ENCODE assay signal across 9 cellular contexts in the genomic region with DNA sequence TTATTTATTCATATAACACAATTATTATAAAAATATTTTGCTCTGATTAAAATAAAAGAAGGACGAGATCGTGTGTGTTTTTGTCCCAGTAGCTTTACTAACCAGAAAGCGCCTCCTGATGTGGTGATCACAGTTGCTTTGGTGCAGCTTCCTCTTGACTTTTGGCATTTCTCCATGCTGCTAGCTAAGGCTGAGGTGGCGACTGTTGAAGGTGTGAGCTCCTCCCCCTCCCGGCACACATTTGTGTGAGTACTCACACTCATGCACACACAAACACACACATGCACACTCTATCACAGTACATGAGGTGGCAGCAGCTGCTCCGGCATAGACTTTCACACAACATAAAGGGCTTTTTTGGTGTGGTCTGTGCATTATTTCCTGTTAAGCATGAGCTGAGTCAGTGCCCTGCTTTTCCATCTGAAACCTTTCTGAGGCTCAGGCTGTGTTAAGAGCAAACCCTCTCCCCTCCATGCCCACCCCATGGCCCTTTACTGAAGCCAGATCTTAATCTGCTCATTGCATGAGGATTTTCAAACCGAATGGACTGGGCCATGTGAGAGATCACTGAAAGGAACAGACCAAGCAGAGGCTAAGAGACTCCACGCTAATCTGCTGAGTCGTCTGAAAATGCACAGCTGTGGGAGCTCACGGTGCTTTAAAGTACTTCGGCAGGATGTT. TPM values are rescaled to one million over a fixed set of nuclear protein-coding genes. Genes with fewer than 3 reads are reported as not detected.
DNase-seq lines count a peak whose midpoint lies in the region; ATAC-seq and TF ChIP-seq lines count a peak whose summit lies in the region.
"Not testable (repeated sequence)": the region's sequence is repeated elsewhere in the genome, so short reads cannot be mapped to it uniquely, and the experiment has no call there.
"Had no signal": no experiment of that assay in that cellular context is flagged by ENCODE, and none has a peak within 500 bp of the region (broad histone marks: within the 10 kb centered on the region; RNA-seq: fewer than 3 reads in every experiment).

No MANE protein-coding gene starts in this region.

- H3K36me3 ChIP-seq in psoas muscle (ENCODE audit: insufficient read depth in 1 of 2, low read depth in 1 of 2); upper lobe of right lung: not testable (repeated sequence)

- 21 to 32% (median 22%) methylated on average over 7 to 11 of the region's 11 CpGs for WGBS in psoas muscle, 3 donors

- intact Hi-C loops in psoas muscle (cut with DNase I); upper lobe of right lung (cut with DNase I): not testable (repeated sequence)

- not testable (repeated sequence) for H3K27ac Mint-ChIP-seq in HFFc6
- peak overlapping the region; percentile 79 for H3K27ac Mint-ChIP-seq in activated T-cell treated with anti-CD3 and anti-CD28 coated beads, Interleukin-2, amount 50 U/mL, for 24 hours
- peak overlapping the region; percentile 61 for H3K27ac Mint-ChIP-seq in endothelial cell (ENCODE audit: unreplicated experiment)

- TF ChIP-seq CTCF in HFFc6 (IDR thresholded peaks at IDR 0.05); endothelial cell (IDR thresholded peaks at IDR 0.05; ENCODE audit: unreplicated experiment); psoas muscle (IDR thresholded peaks at IDR 0.05); upper lobe of right lung (IDR thresholded peaks at IDR 0.05): not testable (repeated sequence)

- ATAC-seq in GM18907 (IDR thresholded peaks at IDR 0.05; ENCODE audit: unreplicated experiment): peak; percentile 87
- peak; percentile 71 for ATAC-seq in HG03439 (IDR thresholded peaks at IDR 0.05; ENCODE audit: unreplicated experiment)
- peak in 3 of 4 donors; percentile 28 to 51 (median 37) for ATAC-seq in psoas muscle
- peak; percentile 86 for ATAC-seq in upper lobe of right lung

- not testable (repeated sequence) for H3K27ac ChIP-seq in psoas muscle, upper lobe of right lung

- not testable (repeated sequence) for H3K4me3 ChIP-seq in psoas muscle, upper lobe of right lung

- peak overlapping the region; percentile 41; the same call in 1 of the 2 replicates for H3K4me3 Mint-ChIP-seq in HFFc6
- H3K4me3 Mint-ChIP-seq in activated T-cell treated with anti-CD3 and anti-CD28 coated beads, Interleukin-2, amount 50 U/mL, for 24 hours: peak overlapping the region; percentile 55
- H3K4me3 Mint-ChIP-seq in endothelial cell (ENCODE audit: unreplicated experiment): not testable (repeated sequence)

- not testable (repeated sequence) for H3K36me3 Mint-ChIP-seq in HFFc6 (ENCODE audit: low read depth); activated T-cell treated with anti-CD3 and anti-CD28 coated beads, Interleukin-2, amount 50 U/mL, for 24 hours (ENCODE audit: low read depth); endothelial cell (ENCODE audit: low read depth, unreplicated experiment)

- H3K27me3 Mint-ChIP-seq in HFFc6 (ENCODE audit: insufficient read depth); activated T-cell treated with anti-CD3 and anti-CD28 coated beads, Interleukin-2, amount 50 U/mL, for 24 hours; endothelial cell (ENCODE audit: unreplicated experiment): not testable (repeated sequence)

- not testable (repeated sequence) for H3K9me3 ChIP-seq in psoas muscle, upper lobe of right lung

- H3K9me3 Mint-ChIP-seq in HFFc6; activated T-cell treated with anti-CD3 and anti-CD28 coated beads, Interleukin-2, amount 50 U/mL, for 24 hours; endothelial cell (ENCODE audit: unreplicated experiment): not testable (repeated sequence)

- H3K4me1 ChIP-seq in psoas muscle, upper lobe of right lung: not testable (repeated sequence)

- DNase-seq in HFFc6; endothelial cell (ENCODE audit: low spot score); upper lobe of right lung: not testable (repeated sequence)
- peak in 4 of 5 donors; percentile 33 to 66 (median 40) for DNase-seq in T-helper 1 cell
- DNase-seq in activated T-cell treated with anti-CD3 and anti-CD28 coated beads, Interleukin-2, amount 50 U/mL, for 24 hours: peak; percentile 64
- peak in 1 of 2 donors; percentile 39 for DNase-seq in psoas muscle

- H3K4me1 Mint-ChIP-seq in HFFc6 (ENCODE audit: low read depth); endothelial cell (ENCODE audit: unreplicated experiment): not testable (repeated sequence)
- H3K4me1 Mint-ChIP-seq in activated T-cell treated with anti-CD3 and anti-CD28 coated beads, Interleukin-2, amount 50 U/mL, for 24 hours (ENCODE audit: low read depth): peaks cover 12% of the 10 kb centered on the region

- H3K27me3 ChIP-seq in psoas muscle (ENCODE audit: insufficient read depth in 3 of 3, low read length in 2 of 3); upper lobe of right lung: not testable (repeated sequence)

RNA-seq across cellular contexts. Expression of gene FOXD4L1, which starts 53.3 kb away (rescaled TPM):
- under 1 TPM in 2 of 6 experiments, not detected in 4; 0.07 to 0.19 TPM for total RNA-seq in HFFc6 (2021; fragmentation: NEBNext Ultra II Directional; extraction: Animal tissue kit (Norgen Biotek cat#: 25700))
- total RNA-seq in endothelial cell (ENCODE audit: unreplicated experiment) (not detected), psoas muscle (under 1 TPM in 3 of 4 donors, not detected in 1; 0.15 to 0.21 (median 0.18) TPM), upper lobe of right lung (0.78 TPM)
- under 1 TPM; 0.14 to 0.19 (median 0.15) TPM for polyA plus RNA-seq in psoas muscle
- total RNA-seq: chondrocyte had no signal

Comparison
In these comparisons a context has a peak if more than half of its experiments do, and no peak if none do; other contexts are left out.
1. ATAC-seq: peak in every context shown above with its lines; median percentile 87 in GM18907; 86 in upper lobe of right lung; 71 in HG03439; 37 in psoas muscle.